In the genomic region with DNA sequence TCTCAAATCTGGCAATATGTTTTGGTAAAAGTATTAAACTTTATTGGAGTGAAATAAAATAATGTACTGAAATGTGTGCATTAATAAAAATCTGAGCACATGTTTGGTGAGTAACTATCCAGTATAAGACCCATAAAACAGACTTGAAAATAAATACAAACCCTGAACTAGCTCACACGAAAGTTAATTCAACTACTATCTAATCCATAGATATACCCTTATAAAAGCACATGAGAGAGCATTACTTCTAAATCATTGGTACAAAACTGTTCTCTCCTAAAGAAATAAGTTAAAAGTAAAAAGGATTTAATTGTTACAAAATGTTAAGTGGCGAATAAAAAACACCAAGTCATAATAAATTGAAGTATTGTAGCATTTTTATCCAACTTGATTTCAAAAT, we compare ENCODE assay signal across 10 cellular contexts.
DNase-seq lines count a peak whose midpoint lies in the region; TF ChIP-seq lines count a peak whose summit lies in the region.
"Had no signal": no experiment of that assay in that cellular context is flagged by ENCODE, and none has a peak within 500 bp of the region (broad histone marks: within the 10 kb centered on the region; RNA-seq: fewer than 3 reads in every experiment).

No MANE protein-coding gene starts in this region.

- no peak for TF ChIP-seq CTCF in SU-DHL-6 (IDR thresholded peaks at IDR 0.05; ENCODE audit: insufficient read depth, low read length, poor library complexity, severe bottlenecking)
- no peak for TF ChIP-seq CTCF in fibroblast of the aortic adventitia (IDR thresholded peaks at IDR 0.05; ENCODE audit: insufficient read depth, low read length)

- H3K9me2 ChIP-seq in SU-DHL-6 (replicated peaks; ENCODE audit: insufficient read depth, low read length) = no peaks in the 10 kb centered on the region

- H3K27me3 ChIP-seq in SU-DHL-6 (ENCODE audit: low read length) = no peaks in the 10 kb centered on the region

- DNase-seq in NCI-H2227 treated with DMSO at 0.1 percent for 48 hours (lab: John Stamatoyannopoulos, UW) (peak; percentile 42), NCI-H2227 (lab: John Stamatoyannopoulos, UW; ENCODE audit: unreplicated experiment) (no peak), fibroblast of the aortic adventitia (ENCODE audit: low read depth) (peak; percentile 23), superior temporal gyrus (ENCODE audit: extremely low spot score) (peak; percentile 69), KG1 (lab: John Stamatoyannopoulos, UW) (no peak), NCI-H1694 (lab: John Stamatoyannopoulos, UW) (no peak), medulla oblongata (ENCODE audit: extremely low spot score) (no peak)
- DNase-seq: amygdala, MM.1S had no signal

- peak overlapping the region; percentile 100 for H3K4me2 ChIP-seq in SU-DHL-6 (ENCODE audit: low read depth, low read length, poor library complexity, severe bottlenecking)

- no peak overlapping the region for H2AFZ ChIP-seq in SU-DHL-6 (ENCODE audit: low read depth, low read length, severe bottlenecking)

- peaks cover 88% of the 10 kb centered on the region for H3K79me2 ChIP-seq in SU-DHL-6 (ENCODE audit: insufficient read depth, low read length)

- peak overlapping the region; percentile 77 for H3K4me3 ChIP-seq in SU-DHL-6 (ENCODE audit: insufficient read depth, low read length, poor library complexity, severe bottlenecking)
- peak overlapping the region; percentile 85 for H3K4me3 ChIP-seq in fibroblast of the aortic adventitia (ENCODE audit: low read depth, low read length)

- peak overlapping the region; percentile 90 for H3K27ac ChIP-seq in SU-DHL-6 (ENCODE audit: low read depth, low read length)

- no peaks in the 10 kb centered on the region for H4K20me1 ChIP-seq in SU-DHL-6 (ENCODE audit: low read depth, low read length)

- peaks cover 19% of the 10 kb centered on the region for H3K36me3 ChIP-seq in SU-DHL-6 (ENCODE audit: low read length)

- H3K9me3 ChIP-seq in SU-DHL-6 (ENCODE audit: insufficient read depth, low read length) = no peaks in the 10 kb centered on the region

- H3F3A ChIP-seq in SU-DHL-6 (ENCODE audit: insufficient read depth) = peaks cover 44% of the 10 kb centered on the region

- peak overlapping the region; percentile 70 for H3K9ac ChIP-seq in SU-DHL-6 (ENCODE audit: low read length)

Comparison
In these comparisons a context has a peak if more than half of its experiments do, and no peak if none do; other contexts are left out.
1. DNase-seq: peak in NCI-H2227 treated with DMSO at 0.1 percent for 48 hours (single experiment), fibroblast of the aortic adventitia (single experiment) and superior temporal gyrus (single experiment); none in NCI-H2227 (single experiment), KG1 (single experiment), NCI-H1694 (single experiment) and medulla oblongata (single experiment).